In genomic region chr1:203327684-203328457, GRCh38 we compare ENCODE assay signal across 8 cellular contexts. TPM values are rescaled to one million over a fixed set of nuclear protein-coding genes. Genes with fewer than 3 reads are reported as not detected.
DNase-seq lines count a peak whose midpoint lies in the region; ATAC-seq and TF ChIP-seq lines count a peak whose summit lies in the region.

No MANE protein-coding gene starts in this region.

- CTCF ChIA-PET in AG04450 (lab: Charles Lee), result interaction anchor here (0.6 to 6.3 kb wide), 10 partner anchors 8 to 58 kb away, joined by 3 to 84 read pairs (median 4); partner anchors contain the start of gene FMOD

- POLR2A ChIA-PET in AG04450 (lab: Yijun Ruan, JAX), result interaction anchor here (0.5 to 1.5 kb wide), 7 partner anchors 21 to 399 kb away, joined by 3 to 6 read pairs (median 4); no protein-coding TSS in a partner anchor

- peak overlapping the region; percentile 53 for H3K4me3 ChIP-seq in AG04450 (ENCODE audit: low read depth, low read length)
- H3K4me3 ChIP-seq in duodenal mucosa (ENCODE audit: low read depth in 1 of 2, low read length in 2 of 2), result peak overlapping the region; percentile 49 to 63
- H3K4me3 ChIP-seq in lower lobe of right lung, result peak overlapping the region; percentile 61

- TF ChIP-seq CTCF in AG04450 (IDR thresholded peaks at IDR 0.05; ENCODE audit: low read depth, low read length) (peak; percentile 53), lower lobe of right lung (IDR thresholded peaks at IDR 0.05) (peak; percentile 44)

- H3K27me3 Mint-ChIP-seq in activated CD4-positive, alpha-beta T cell treated with anti-CD3 and anti-CD28 coated beads, Interleukin-2, amount 10 ng/mL, durations not matched to agents 24 days and 14 days, result peaks cover 3% of the 10 kb centered on the region
- H3K27me3 Mint-ChIP-seq in stimulated activated naive CD8-positive, alpha-beta T cell treated with anti-CD3 and anti-CD28 coated beads, Interleukin-15, amount 100 ng/mL, for 72 hours, result no peaks in the 10 kb centered on the region

- intact Hi-C loops in activated CD4-positive, alpha-beta T cell treated with anti-CD3 and anti-CD28 coated beads, Interleukin-2, amount 10 ng/mL, durations not matched to agents 24 days and 14 days (cut with micrococcal nuclease), result loop anchor here (1.0 to 10.0 kb wide), 6 partner anchors 10 to 983 kb away; partner anchors contain the start of genes ATP2B4, BTG2, PPP1R12B and UBE2T
- intact Hi-C loops in lower lobe of right lung (cut with DNase I), result no loop called here

- H3K27ac ChIP-seq in AG04450 (ENCODE audit: low read depth, low read length) (peak overlapping the region; percentile 39), duodenal mucosa (ENCODE audit: low read depth, low read length) (peak overlapping the region; percentile 93), lower lobe of right lung (peak overlapping the region; percentile 97)

- DNase-seq in AG04450 (ENCODE audit: low read depth, low spot score) (no peak), NCI-H2107 (lab: John Stamatoyannopoulos, UW) (peak; percentile 95), lower lobe of right lung (no peak)
- peak; percentile 92 for DNase-seq in activated CD4-positive, alpha-beta T cell treated with anti-CD3 and anti-CD28 coated beads, Interleukin-2, amount 10 ng/mL, durations not matched to agents 24 days and 14 days
- DNase-seq in stimulated activated naive CD8-positive, alpha-beta T cell treated with anti-CD3 and anti-CD28 coated beads, Interleukin-15, amount 100 ng/mL, for 72 hours, result peak; percentile 73 to 77

- H3K9me3 Mint-ChIP-seq in activated CD4-positive, alpha-beta T cell treated with anti-CD3 and anti-CD28 coated beads, Interleukin-2, amount 10 ng/mL, durations not matched to agents 24 days and 14 days, result no peaks in the 10 kb centered on the region
- no peaks in the 10 kb centered on the region for H3K9me3 Mint-ChIP-seq in stimulated activated naive CD8-positive, alpha-beta T cell treated with anti-CD3 and anti-CD28 coated beads, Interleukin-15, amount 100 ng/mL, for 72 hours

- H3K36me3 ChIP-seq in duodenal mucosa (ENCODE audit: control insufficient read depth in 1 of 2, insufficient read depth in 2 of 2, low read length in 2 of 2), result no peaks in the 10 kb centered on the region
- no peaks in the 10 kb centered on the region for H3K36me3 ChIP-seq in lower lobe of right lung

- H3K27me3 ChIP-seq in AG04450 (ENCODE audit: control insufficient read depth, insufficient read depth, low read length) (peaks cover 51% of the 10 kb centered on the region), duodenal mucosa (ENCODE audit: control insufficient read depth in 1 of 2, insufficient read depth in 2 of 2, low read length in 2 of 2) (no peaks in the 10 kb centered on the region), lower lobe of right lung (ENCODE audit: low read depth) (no peaks in the 10 kb centered on the region)

- H3K27ac Mint-ChIP-seq in activated CD4-positive, alpha-beta T cell treated with anti-CD3 and anti-CD28 coated beads, Interleukin-2, amount 10 ng/mL, durations not matched to agents 24 days and 14 days, result peak overlapping the region; percentile 94
- H3K27ac Mint-ChIP-seq in stimulated activated naive CD8-positive, alpha-beta T cell treated with anti-CD3 and anti-CD28 coated beads, Interleukin-15, amount 100 ng/mL, for 72 hours, result peak overlapping the region; percentile 90 to 97

- H3K9me3 ChIP-seq in AG04450 (ENCODE audit: control insufficient read depth, insufficient read depth, low read length), result no peaks in the 10 kb centered on the region; the same call in 1 of the 2 replicates
- H3K9me3 ChIP-seq in duodenal mucosa (ENCODE audit: control insufficient read depth in 1 of 2, low read length in 2 of 2), result no peaks in the 10 kb centered on the region
- no peaks in the 10 kb centered on the region for H3K9me3 ChIP-seq in lower lobe of right lung

- H3K4me3 Mint-ChIP-seq in activated CD4-positive, alpha-beta T cell treated with anti-CD3 and anti-CD28 coated beads, Interleukin-2, amount 10 ng/mL, durations not matched to agents 24 days and 14 days, result peak overlapping the region; percentile 83
- H3K4me3 Mint-ChIP-seq in stimulated activated naive CD8-positive, alpha-beta T cell treated with anti-CD3 and anti-CD28 coated beads, Interleukin-15, amount 100 ng/mL, for 72 hours, result peak overlapping the region; percentile 84 to 87

- H3K36me3 Mint-ChIP-seq in activated CD4-positive, alpha-beta T cell treated with anti-CD3 and anti-CD28 coated beads, Interleukin-2, amount 10 ng/mL, durations not matched to agents 24 days and 14 days (ENCODE audit: low read depth), result no peaks in the 10 kb centered on the region

- H3K9ac ChIP-seq in duodenal mucosa (ENCODE audit: low read depth in 1 of 2, low read length in 2 of 2), result peak overlapping the region; percentile 79 to 82

- H3K4me1 Mint-ChIP-seq in activated CD4-positive, alpha-beta T cell treated with anti-CD3 and anti-CD28 coated beads, Interleukin-2, amount 10 ng/mL, durations not matched to agents 24 days and 14 days, result peaks cover 53% of the 10 kb centered on the region
- peaks cover 61% of the 10 kb centered on the region for H3K4me1 Mint-ChIP-seq in stimulated activated naive CD8-positive, alpha-beta T cell treated with anti-CD3 and anti-CD28 coated beads, Interleukin-15, amount 100 ng/mL, for 72 hours

- ATAC-seq in GM18502 (IDR thresholded peaks at IDR 0.05; ENCODE audit: poor library complexity, unreplicated experiment), result peak; percentile 29
- ATAC-seq in HG02938 (IDR thresholded peaks at IDR 0.05; ENCODE audit: unreplicated experiment), result peak; percentile 28
- peak; percentile 62 to 66 for ATAC-seq in lower lobe of right lung
- ATAC-seq in stimulated activated naive CD8-positive, alpha-beta T cell treated with anti-CD3 and anti-CD28 coated beads, Interleukin-15, amount 100 ng/mL, for 72 hours, result peak; percentile 66

- H3K4me1 ChIP-seq in duodenal mucosa (ENCODE audit: control insufficient read depth in 1 of 2, insufficient read depth in 2 of 2, low read length in 2 of 2) (peaks cover 51 to 59% of the 10 kb centered on the region in 2 donors), lower lobe of right lung (peaks cover 52% of the 10 kb centered on the region)

RNA-seq across cellular contexts. Expression of gene BTG2, which starts 22.6 kb away (rescaled TPM):
- 34.7 and 36.5 TPM in 2 replicates for polyA plus RNA-seq in AG04450 (2011; rRNA removed)
- polyA minus RNA-seq in AG04450 (2011; rRNA and poly(A)+ RNA removed), result 27.0 and 29.3 TPM in 2 replicates
- 106 and 108 TPM in 2 replicates for total RNA-seq in activated CD4-positive, alpha-beta T cell treated with anti-CD3 and anti-CD28 coated beads, Interleukin-2, amount 10 ng/mL, durations not matched to agents 24 days and 14 days
- 96.7 TPM for total RNA-seq in lower lobe of right lung

RNA-seq across cellular contexts. Expression of gene FMOD, which starts 23.1 kb away (rescaled TPM):
- 5.4 and 6.6 TPM in 2 replicates for polyA plus RNA-seq in AG04450 (2011; rRNA removed)
- polyA minus RNA-seq in AG04450 (2011; rRNA and poly(A)+ RNA removed), result 1.3 and 2.0 TPM in 2 replicates
- 1.4 and 1.9 TPM in 2 replicates for total RNA-seq in activated CD4-positive, alpha-beta T cell treated with anti-CD3 and anti-CD28 coated beads, Interleukin-2, amount 10 ng/mL, durations not matched to agents 24 days and 14 days
- total RNA-seq in lower lobe of right lung, result 28.9 TPM

Comparison
In these comparisons a context has a peak if more than half of its experiments do, and no peak if none do; other contexts are left out.
1. DNase-seq: peak in NCI-H2107 (single experiment), activated CD4-positive, alpha-beta T cell treated with anti-CD3 and anti-CD28 coated beads, Interleukin-2, amount 10 ng/mL, durations not matched to agents 24 days and 14 days (single experiment) and stimulated activated naive CD8-positive, alpha-beta T cell treated with anti-CD3 and anti-CD28 coated beads, Interleukin-15, amount 100 ng/mL, for 72 hours (2 of 2); none in AG04450 (single experiment) and lower lobe of right lung (single experiment).
2. H3K27ac ChIP-seq: peak in every context shown above with its lines; median percentile 97 in lower lobe of right lung; 93 in duodenal mucosa; 39 in AG04450.
3. RNA of gene FMOD, which starts 23.1 kb away (total RNA-seq): 28.9 TPM in lower lobe of right lung (single experiment); 1.4 to 1.9 TPM in activated CD4-positive, alpha-beta T cell treated with anti-CD3 and anti-CD28 coated beads, Interleukin-2, amount 10 ng/mL, durations not matched to agents 24 days and 14 days; every median in the first group is over 10 times any median in the second.
4. Peak in every context shown above with its lines, with median percentiles within 50 percentile points of each other: H3K4me3 ChIP-seq and ATAC-seq.